ENCODE assay signal across 1 cellular context in the genomic region with DNA sequence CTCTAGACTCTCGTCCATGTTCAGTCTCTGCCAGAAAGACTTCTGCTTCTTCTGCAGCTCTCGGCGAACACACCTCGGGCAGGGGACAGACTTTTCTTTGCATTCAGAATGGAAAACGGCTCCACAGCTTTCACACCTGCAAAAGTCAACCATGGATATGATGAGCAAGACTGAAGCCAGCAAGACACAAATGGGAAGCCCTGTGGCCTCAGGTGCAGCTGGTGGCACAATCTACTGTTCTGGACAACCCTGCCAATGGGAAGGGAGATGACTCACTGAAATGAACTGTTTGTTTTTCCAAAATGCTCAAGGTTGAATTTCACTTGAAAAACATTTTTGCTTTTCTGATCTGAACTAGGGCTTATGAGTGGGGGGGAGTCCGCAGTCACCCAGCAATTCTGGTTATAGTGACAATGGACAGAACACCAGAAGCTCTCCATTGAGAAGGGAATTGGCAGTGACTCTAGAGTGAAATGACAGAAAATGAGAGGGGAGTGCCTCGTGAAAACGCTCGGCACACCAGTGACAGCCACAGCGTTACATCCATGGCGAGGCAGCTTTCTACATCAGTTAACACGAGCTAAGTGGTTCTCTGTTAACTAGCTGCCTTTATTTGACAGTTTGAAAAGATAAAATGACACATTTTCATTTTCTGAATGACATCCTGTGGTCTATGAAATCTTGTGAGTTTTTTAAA.
TF ChIP-seq lines count a peak whose summit lies in the region.

No MANE protein-coding gene starts in this region.

TF ChIP-seq in endothelial cell of umbilical vein, 7 proteins besides CTCF, POLR2A, EP300 and RAD21 (continued from another document):
- TF ChIP-seq, protein P1, sequence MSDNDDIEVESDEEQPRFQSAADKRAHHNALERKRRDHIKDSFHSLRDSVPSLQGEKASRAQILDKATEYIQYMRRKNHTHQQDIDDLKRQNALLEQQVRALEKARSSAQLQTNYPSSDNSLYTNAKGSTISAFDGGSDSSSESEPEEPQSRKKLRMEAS (IDR thresholded peaks at IDR 0.05; ENCODE audit: insufficient read depth, insufficient read length): no peak
- no peak for TF ChIP-seq GATA2 (IDR thresholded peaks at IDR 0.05; ENCODE audit: insufficient read depth, insufficient read length, low read depth, low read length)
- peak; percentile 7 for TF ChIP-seq FOS (IDR thresholded peaks at IDR 0.05; ENCODE audit: borderline replicate concordance, insufficient read depth, low read length)
